ENCODE assay signal across 16 cellular contexts in genomic region chr11:68457214-68457897, GRCh38.
"Had no signal": no experiment of that assay in that cellular context is flagged by ENCODE, and none has a peak within 500 bp of the region (broad histone marks: within the 10 kb centered on the region; RNA-seq: fewer than 3 reads in every experiment).

No MANE protein-coding gene starts in this region.

- H3K27me3 ChIP-seq: esophagus squamous epithelium, gastrocnemius medialis, spleen, upper lobe of left lung had no signal

- H3K9me3 Mint-ChIP-seq: activated naive CD4-positive, alpha-beta T cell treated with anti-CD3 and anti-CD28 coated beads, Interleukin-2, amount 10 ng/mL, durations not matched to agents 7 days and 5 days; endodermal cell; memory B cell had no signal

- H3K27ac Mint-ChIP-seq: activated naive CD4-positive, alpha-beta T cell treated with anti-CD3 and anti-CD28 coated beads, Interleukin-2, amount 10 ng/mL, durations not matched to agents 7 days and 5 days; endodermal cell; memory B cell had no signal

- H3K27ac ChIP-seq: esophagus squamous epithelium, gastrocnemius medialis, spleen, thoracic aorta, upper lobe of left lung had no signal

- H3K27me3 Mint-ChIP-seq: T-helper 17 cell had no signal

- H3K36me3 Mint-ChIP-seq: memory B cell had no signal

- ATAC-seq: gastrocnemius medialis, left cardiac atrium, T-helper 17 cell had no signal

- H3K9me3 ChIP-seq: esophagus squamous epithelium, gastrocnemius medialis, spleen, thoracic aorta, upper lobe of left lung had no signal

- DNase-seq: activated CD4-positive, alpha-beta T cell treated with anti-CD3 and anti-CD28 coated beads for 4 hours; activated CD4-positive, alpha-beta T cell treated with anti-CD3 and anti-CD28 coated beads, Interleukin-2, amount 50 U/mL, for 48 hours; activated CD4-positive, CD25-positive, alpha-beta regulatory T cell; activated naive CD4-positive, alpha-beta T cell treated with anti-CD3 and anti-CD28 coated beads, Interleukin-2, amount 10 ng/mL, durations not matched to agents 7 days and 5 days; cortex of kidney; endodermal cell; esophagus squamous epithelium; gastrocnemius medialis; left cardiac atrium; stimulated activated CD4-positive, alpha-beta T cell treated with anti-CD3 and anti-CD28 coated beads, Interleukin-4, amount 100 ng/mL, for 1 hour; SW 1271; T-helper 17 cell; upper lobe of left lung had no signal

- H3K4me3 ChIP-seq: esophagus squamous epithelium, gastrocnemius medialis, spleen, thoracic aorta, upper lobe of left lung had no signal

- H3K36me3 ChIP-seq: esophagus squamous epithelium, gastrocnemius medialis, spleen, thoracic aorta, upper lobe of left lung had no signal

- H3K4me3 Mint-ChIP-seq: activated naive CD4-positive, alpha-beta T cell treated with anti-CD3 and anti-CD28 coated beads, Interleukin-2, amount 10 ng/mL, durations not matched to agents 7 days and 5 days; endodermal cell had no signal
